Comparison of ENCODE assay signal across 21 cellular contexts in the genomic region with DNA sequence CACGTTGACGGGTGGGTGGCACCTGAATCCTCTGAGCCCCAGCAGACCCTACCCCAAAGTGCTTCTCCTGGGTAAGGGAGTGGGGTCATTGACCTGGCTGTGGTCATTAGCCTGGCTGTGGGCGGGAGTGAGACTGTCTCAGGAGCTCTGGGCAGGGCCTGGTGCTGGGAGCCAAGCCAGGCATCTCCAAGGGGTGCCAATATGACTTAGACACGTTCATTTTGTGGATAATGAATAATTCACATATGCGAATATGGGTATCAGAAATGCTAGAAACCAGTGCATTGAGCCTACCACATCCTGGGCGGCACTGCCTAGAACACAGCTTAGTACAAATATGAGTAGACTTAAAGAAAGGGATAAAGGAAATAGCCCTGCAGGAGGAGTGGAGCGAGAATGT. TPM values are rescaled to one million over a fixed set of nuclear protein-coding genes. Genes with fewer than 3 reads are reported as not detected.
"Had no signal": no experiment of that assay in that cellular context is flagged by ENCODE, and none has a peak within 500 bp of the region (broad histone marks: within the 10 kb centered on the region; RNA-seq: fewer than 3 reads in every experiment).

No MANE protein-coding gene starts in this region.

- H3K9me3 ChIP-seq: SJSA1 had no signal

- H3K36me3 ChIP-seq: SJSA1 had no signal

- FAIRE-seq: HTR-8/SVneo, RCC 7860 had no signal

- H3K27me3 ChIP-seq: SJSA1 had no signal

- H3K4me3 Mint-ChIP-seq: IgD-negative memory B cell had no signal

- H3K27ac Mint-ChIP-seq: IgD-negative memory B cell had no signal

- H3K4me1 ChIP-seq: SJSA1 had no signal

- H3K27ac ChIP-seq: HL-60, SJSA1, SK-N-MC had no signal

- DNase-seq: KBM-7, NCI-H1092, NCI-H1436, NCI-H187, NCI-H2029, NCI-H2081 treated with DMSO at 0.1 percent for 48 hours, NCI-H2171, NCI-H226, NCI-H446, NCI-H510A, NCI-H524 treated with DMSO at 0.1 percent for 48 hours, NCI-H82, Right ventricle myocardium superior, RPMI8226, SIG-M5 had no signal

- H3K4me3 ChIP-seq: SJSA1, SK-N-MC had no signal

RNA-seq across cellular contexts. Expression of a gene that starts 14.4 kb away (rescaled TPM):
- polyA plus RNA-seq: IgD-negative memory B cell had no signal
